In the genomic region with DNA sequence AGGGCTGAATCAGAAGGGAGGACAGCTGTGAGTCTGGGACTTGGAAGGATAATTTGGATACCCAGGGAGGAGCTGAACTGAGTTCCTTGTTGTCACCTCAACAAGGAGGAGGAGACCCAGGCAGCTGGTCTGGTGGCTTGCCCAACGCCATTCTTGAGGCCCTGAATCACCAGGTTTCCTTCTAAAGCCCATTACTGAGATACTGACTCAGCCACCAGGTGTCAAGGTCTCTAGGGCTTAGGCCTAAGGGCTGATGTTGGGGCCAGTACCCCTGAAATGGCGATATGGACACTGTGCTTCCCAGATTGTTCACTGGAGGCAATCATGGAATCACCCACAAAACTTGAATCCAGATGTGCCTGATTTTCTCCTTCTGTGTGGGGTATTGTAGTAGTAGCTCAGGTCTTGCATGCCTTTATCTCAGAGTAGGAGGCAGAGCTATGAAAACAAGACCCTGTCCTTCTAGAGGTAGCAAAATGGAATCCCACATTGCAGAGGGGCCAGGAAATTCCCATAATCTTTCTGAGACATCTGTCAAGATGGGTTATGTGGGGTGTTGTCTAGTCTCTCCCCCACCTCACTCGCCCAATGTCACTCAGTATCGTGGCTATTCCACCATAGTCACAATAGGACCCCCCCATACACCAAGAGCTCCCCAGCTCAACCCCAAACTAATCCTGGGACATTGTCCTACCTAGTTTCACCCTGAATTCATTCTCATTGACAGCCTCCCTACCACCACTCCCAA, we compare ENCODE assay signal across 1 cellular context.
TF ChIP-seq lines count a peak whose summit lies in the region.

No MANE protein-coding gene starts in this region.

TF ChIP-seq in GM23338, 12 proteins besides CTCF, POLR2A, EP300 and RAD21 (continued from another document):
- no peak for TF ChIP-seq ZNF462 (CRISPR knock-in tag; IDR thresholded peaks at IDR 0.05)
- no peak for TF ChIP-seq NANOG (IDR thresholded peaks at IDR 0.05; ENCODE audit: borderline replicate concordance)
- no peak for TF ChIP-seq EZH2phosphoT487 (IDR thresholded peaks at IDR 0.05; ENCODE audit: unreplicated experiment)
- no peak for TF ChIP-seq STAT1 (IDR thresholded peaks at IDR 0.05; ENCODE audit: unreplicated experiment)
